ENCODE assay signal across 25 cellular contexts in genomic region chr4:148224476-148224875, GRCh38.
"Had no signal": no experiment of that assay in that cellular context is flagged by ENCODE, and none has a peak within 500 bp of the region (broad histone marks: within the 10 kb centered on the region; RNA-seq: fewer than 3 reads in every experiment).

No MANE protein-coding gene starts in this region.

- H3K27ac Mint-ChIP-seq: immature natural killer cell; mesothelial cell of epicardium; naive B cell; natural killer cell; progenitor cell of endocrine pancreas; stimulated activated naive CD8-positive, alpha-beta T cell treated with anti-CD3 and anti-CD28 coated beads, Interleukin-15, Interleukin-2, amounts not matched to agents 100 ng/mL and 50 ng/mL, for 24 hours had no signal

- DNase-seq: glutamatergic neuron; heart left ventricle; hypothalamus; immature natural killer cell; kidney; left colon; left lung; lower lobe of right lung; mesendoderm; naive B cell; natural killer cell; nucleus accumbens; right lobe of liver; stimulated activated CD4-positive, alpha-beta T cell treated with anti-CD3 and anti-CD28 coated beads, Interleukin-1b, Interleukin-23, amount 100 ng/mL, for 48 hours; stimulated activated CD4-positive, alpha-beta T cell treated with anti-CD3 and anti-CD28 coated beads, Interleukin-2, amount 100 ng/mL, for 48 hours; stimulated activated naive CD4-positive, alpha-beta T cell; upper lobe of left lung had no signal

- H3K9me3 Mint-ChIP-seq: mesothelial cell of epicardium; natural killer cell; stimulated activated naive CD8-positive, alpha-beta T cell treated with anti-CD3 and anti-CD28 coated beads, Interleukin-15, Interleukin-2, amounts not matched to agents 100 ng/mL and 50 ng/mL, for 24 hours had no signal

- H3K27me3 ChIP-seq: heart left ventricle, left lung, right atrium auricular region, right lobe of liver, suprapubic skin, tibial nerve, upper lobe of left lung had no signal

- ATAC-seq: heart left ventricle, left colon, left lung, lower lobe of right lung, natural killer cell, right lobe of liver had no signal

- H3K27me3 Mint-ChIP-seq: naive B cell; progenitor cell of endocrine pancreas; stimulated activated naive CD8-positive, alpha-beta T cell treated with anti-CD3 and anti-CD28 coated beads, Interleukin-15, Interleukin-2, amounts not matched to agents 100 ng/mL and 50 ng/mL, for 24 hours had no signal

- H3K4me3 Mint-ChIP-seq: immature natural killer cell; mesothelial cell of epicardium; naive B cell; natural killer cell; stimulated activated naive CD8-positive, alpha-beta T cell treated with anti-CD3 and anti-CD28 coated beads, Interleukin-15, Interleukin-2, amounts not matched to agents 100 ng/mL and 50 ng/mL, for 24 hours had no signal

- H3K36me3 Mint-ChIP-seq: immature natural killer cell, mesothelial cell of epicardium, naive B cell, natural killer cell had no signal

- H3K36me3 ChIP-seq: heart left ventricle, left lung, lower lobe of right lung, right atrium auricular region, right lobe of liver, suprapubic skin, thoracic aorta, tibial nerve, upper lobe of left lung had no signal

- H3K4me2 ChIP-seq: smooth muscle cell had no signal

- H3K4me1 Mint-ChIP-seq: immature natural killer cell, natural killer cell had no signal

- H3K4me1 ChIP-seq: left lung, right lobe of liver, suprapubic skin had no signal

- H3K27ac ChIP-seq: heart left ventricle, left lung, lower lobe of right lung, right atrium auricular region, right lobe of liver, suprapubic skin, thoracic aorta, upper lobe of left lung had no signal

- H3K4me3 ChIP-seq: heart left ventricle, left lung, lower lobe of right lung, right atrium auricular region, right lobe of liver, smooth muscle cell, suprapubic skin, thoracic aorta, tibial nerve, upper lobe of left lung had no signal

- H3K9me3 ChIP-seq: heart left ventricle, left lung, lower lobe of right lung, right atrium auricular region, right lobe of liver, suprapubic skin, thoracic aorta, tibial nerve, upper lobe of left lung had no signal
